Comparison of ENCODE assay signal across 9 cellular contexts in genomic region chr14:22448035-22448904, GRCh38.
A peak's percentile ranks its signal among the peaks of the same experiment; 100 is the strongest.
DNase-seq lines count a peak whose midpoint lies in the region; ATAC-seq and TF ChIP-seq lines count a peak whose summit lies in the region.
"Had no signal": no experiment of that assay in that cellular context is flagged by ENCODE, and none has a peak within 500 bp of the region (broad histone marks: within the 10 kb centered on the region; RNA-seq: fewer than 3 reads in every experiment).

No MANE protein-coding gene starts in this region.

- peak; percentile 54 for DNase-seq in Daoy (ENCODE audit: low read depth)
- peak; percentile 72 for DNase-seq in astrocyte of the hippocampus (ENCODE audit: low read depth, low spot score)
- no peak for DNase-seq in OCI-M2 (lab: John Stamatoyannopoulos, UW; ENCODE audit: unreplicated experiment)
- DNase-seq in coronary artery (ENCODE audit: low spot score), result no peak
- no peak for DNase-seq in GM13977 (ENCODE audit: low spot score)
- DNase-seq in occipital lobe (lab: John Stamatoyannopoulos, UW), result no peak
- DNase-seq: stimulated activated CD4-positive, alpha-beta T cell treated with anti-CD3 and anti-CD28 coated beads, Interleukin-4, amount 100 ng/mL, for 4 hours had no signal

- TF ChIP-seq CTCF in coronary artery (IDR thresholded peaks at IDR 0.05) (no peak), GM13977 (IDR thresholded peaks at IDR 0.05; ENCODE audit: extremely low read depth, insufficient read depth, missing control alignments) (no peak)

- in situ Hi-C loops in GM13977 (cut with MboI; ENCODE audit: low pct_unique_long_range_greater_than_20kb, low sequenced_read_pairs, unreplicated experiment), result no loop called here

- ATAC-seq in GM19468 (IDR thresholded peaks at IDR 0.05; ENCODE audit: extremely low read depth, unreplicated experiment) (peak; percentile 29), HG03378 (IDR thresholded peaks at IDR 0.05; ENCODE audit: unreplicated experiment) (peak; percentile 61)

- no peak overlapping the region for H3K4me3 ChIP-seq in coronary artery

- peak overlapping the region in 1 of 2 donors; percentile 48 for H3K27ac ChIP-seq in coronary artery

Comparison
In these comparisons a context has a peak if more than half of its experiments do, and no peak if none do; other contexts are left out.
1. DNase-seq: peak in Daoy (single experiment) and astrocyte of the hippocampus (single experiment); none in OCI-M2 (single experiment), coronary artery (single experiment), GM13977 (single experiment) and occipital lobe (single experiment).